In genomic region chr7:91880413-91881241, GRCh38 we compare ENCODE assay signal across 8 cellular contexts.
A peak's percentile ranks its signal among the peaks of the same experiment; 100 is the strongest.
DNase-seq lines count a peak whose midpoint lies in the region; TF ChIP-seq lines count a peak whose summit lies in the region.

A gene with protein sequence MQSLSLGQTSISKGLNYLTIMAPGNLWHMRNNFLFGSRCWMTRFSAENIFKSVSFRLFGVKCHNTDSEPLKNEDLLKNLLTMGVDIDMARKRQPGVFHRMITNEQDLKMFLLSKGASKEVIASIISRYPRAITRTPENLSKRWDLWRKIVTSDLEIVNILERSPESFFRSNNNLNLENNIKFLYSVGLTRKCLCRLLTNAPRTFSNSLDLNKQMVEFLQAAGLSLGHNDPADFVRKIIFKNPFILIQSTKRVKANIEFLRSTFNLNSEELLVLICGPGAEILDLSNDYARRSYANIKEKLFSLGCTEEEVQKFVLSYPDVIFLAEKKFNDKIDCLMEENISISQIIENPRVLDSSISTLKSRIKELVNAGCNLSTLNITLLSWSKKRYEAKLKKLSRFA (minus strand): TSS chr7:91880702. CDS start chr7:91880083, 619 bp downstream.

- H3K9me3 ChIP-seq in MM.1S (replicated peaks; ENCODE audit: insufficient read depth, low read length) (no peaks in the 10 kb centered on the region), neutrophil (no peaks in the 10 kb centered on the region)

- H3K4me1 ChIP-seq in MM.1S (ENCODE audit: low read length), result peaks cover 8% of the 10 kb centered on the region
- H3K4me1 ChIP-seq in neutrophil (ENCODE audit: control insufficient read depth in 1 of 2, insufficient read depth in 1 of 2, low read depth in 1 of 2, low read length in 1 of 2), result peaks cover 12 to 21% of the 10 kb centered on the region in 2 experiments

- H2AFZ ChIP-seq in MM.1S (ENCODE audit: low read length), result peak within 1 kb of the TSS; percentile 80

- H3K9ac ChIP-seq in MM.1S (ENCODE audit: low read length), result peak within 1 kb of the TSS; percentile 64

- no peaks in the 10 kb centered on the region for H3K9me2 ChIP-seq in MM.1S (replicated peaks; ENCODE audit: insufficient read depth, low read length)

- H3K27me3 ChIP-seq in MM.1S (replicated peaks; ENCODE audit: insufficient read depth, low read length) (no peaks in the 10 kb centered on the region), neutrophil (peaks cover 13% of the 10 kb centered on the region)

- H3K4me3 ChIP-seq in MM.1S (ENCODE audit: low read length), result peak within 1 kb of the TSS; percentile 77
- peak within 1 kb of the TSS; percentile 71 to 77 for H3K4me3 ChIP-seq in neutrophil (ENCODE audit: low read depth in 1 of 2, low read length in 1 of 2)

- peak; percentile 97 for TF ChIP-seq CTCF in MM.1S (IDR thresholded peaks at IDR 0.05; ENCODE audit: low read length)
- TF ChIP-seq CTCF in neutrophil (IDR thresholded peaks at IDR 0.05), result peak; percentile 84

- H3K4me2 ChIP-seq in MM.1S (ENCODE audit: low read depth, low read length), result peak within 1 kb of the TSS; percentile 66

- H3K27ac ChIP-seq in MM.1S (ENCODE audit: low read length), result 0 out of 2 replicates have a peak within 1 kb of the TSS, but pooled peaks have one; percentile 8
- H3K27ac ChIP-seq in neutrophil, result peak within 1 kb of the TSS; percentile 77

- H3K36me3 ChIP-seq in MM.1S (replicated peaks; ENCODE audit: insufficient read depth, low read length) (no peaks in the 10 kb centered on the region), neutrophil (no peaks in the 10 kb centered on the region)

- peaks cover 38% of the 10 kb centered on the region for H3K79me2 ChIP-seq in MM.1S (ENCODE audit: low read length)

- DNase-seq in GF-D8 (lab: John Stamatoyannopoulos, UW), result peak; percentile 85
- DNase-seq in HCEC 1CT, result peak; percentile 90
- DNase-seq in MM.1S, result peak; percentile 94
- peak; percentile 93 for DNase-seq in SIG-M5 treated with dmso at 0.1 percent for 504 hours (lab: John Stamatoyannopoulos, UW; ENCODE audit: unreplicated experiment)
- peak; percentile 94 for DNase-seq in activated gamma-delta T cell treated with Interleukin-2 at 50 U/mL for 16 hours
- peak; percentile 90 for DNase-seq in foreskin melanocyte
- peak; percentile 96 for DNase-seq in superior temporal gyrus (ENCODE audit: extremely low spot score)

- H4K20me1 ChIP-seq in MM.1S (ENCODE audit: insufficient read depth, low read length), result no peaks in the 10 kb centered on the region

- H3F3A ChIP-seq in MM.1S (ENCODE audit: insufficient read depth, low read length), result no peaks in the 10 kb centered on the region

Comparison
In these comparisons a context has a peak if more than half of its experiments do, and no peak if none do; other contexts are left out.
1. Peak in every context shown above with its lines: DNase-seq, H3K4me3 ChIP-seq and H3K27ac ChIP-seq.